ENCODE assay signal across 28 cellular contexts in the genomic region with DNA sequence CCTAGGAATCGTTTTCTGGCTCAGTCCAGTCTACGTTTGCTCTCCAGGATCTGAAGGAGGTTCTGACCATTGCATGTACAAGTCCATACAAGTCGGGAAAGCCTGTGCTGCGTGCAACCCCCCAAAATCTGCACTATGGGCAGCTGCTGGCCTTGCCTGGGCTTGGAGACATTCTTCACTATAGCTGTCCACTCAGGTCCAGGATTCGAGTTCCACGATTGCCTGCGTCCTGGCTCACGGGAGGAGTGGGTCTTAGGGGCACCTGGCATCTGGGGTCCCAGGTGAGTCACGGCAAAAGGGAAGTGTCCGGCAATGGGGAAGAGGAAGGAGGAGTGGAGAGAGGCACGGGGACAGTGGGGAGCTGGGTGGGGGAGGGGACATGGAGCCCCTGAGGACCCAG.
"Had no signal": no experiment of that assay in that cellular context is flagged by ENCODE, and none has a peak within 500 bp of the region (broad histone marks: within the 10 kb centered on the region; RNA-seq: fewer than 3 reads in every experiment).

No MANE protein-coding gene starts in this region.

- H3K36me3 ChIP-seq: WERI-Rb-1 had no signal

- H3K4me3 Mint-ChIP-seq: activated CD8-positive, alpha-beta T cell treated with anti-CD3 and anti-CD28 coated beads, Interleukin-2, amount 10 ng/mL, durations not matched to agents 7 days and 5 days; central memory CD8-positive, alpha-beta T cell; T-cell had no signal

- FAIRE-seq: bronchial epithelial cell, TTC549 had no signal

- H3K27ac ChIP-seq: SK-N-MC, WERI-Rb-1 had no signal

- H3K9me3 Mint-ChIP-seq: central memory CD8-positive, alpha-beta T cell; T-cell had no signal

- H3K4me3 ChIP-seq: SK-N-MC had no signal

- ATAC-seq: activated CD4-positive, CD25-positive, alpha-beta regulatory T cell treated with anti-CD3 and anti-CD28 coated beads, Interleukin-2, amount 50 U/mL, for 24 hours; activated CD8-positive, alpha-beta T cell treated with anti-CD3 and anti-CD28 coated beads, Interleukin-2, amount 10 ng/mL, durations not matched to agents 7 days and 5 days; Panc1; Right ventricle myocardium inferior; T-cell had no signal

- H3K27ac Mint-ChIP-seq: activated CD8-positive, alpha-beta T cell treated with anti-CD3 and anti-CD28 coated beads, Interleukin-2, amount 10 ng/mL, durations not matched to agents 7 days and 5 days; T-cell had no signal

- DNase-seq: activated CD4-positive, alpha-beta T cell treated with anti-CD3 and anti-CD28 coated beads for 48 hours; activated CD4-positive, alpha-beta T cell treated with anti-CD3 and anti-CD28 coated beads, Interleukin-2, amount 50 U/mL, for 4 hours; activated CD8-positive, alpha-beta memory T cell treated with anti-CD3 and anti-CD28 coated beads, Interleukin-2, amount 50 U/mL, for 48 hours; activated CD8-positive, alpha-beta T cell treated with anti-CD3 and anti-CD28 coated beads, Interleukin-2, amount 10 ng/mL, durations not matched to agents 7 days and 5 days; activated naive CD4-positive, alpha-beta T cell treated with anti-CD3 and anti-CD28 coated beads, Interleukin-2, amount 50 U/mL, for 16 hours; activated T-cell treated with anti-CD3 and anti-CD28 coated beads, Interleukin-2, amount 50 U/mL, for 1 hour; aorta; Kasumi-1; KBM-7; NCI-H1048; NCI-H1417; NCI-H1930; NCI-H2171 treated with DMSO at 0.1 percent for 48 hours; NCI-H226; NCI-H526; NCI-H774; OCI-M1; T-cell; T-helper 2 cell; T1000; WERI-Rb-1 had no signal

- H3K4me1 Mint-ChIP-seq: central memory CD8-positive, alpha-beta T cell; T-cell had no signal

- H3K36me3 Mint-ChIP-seq: T-cell had no signal
